18 cellular contexts compared by ENCODE assay signal in genomic region chr5:96843140-96843539, GRCh38. TPM values are rescaled to one million over a fixed set of nuclear protein-coding genes. Genes with fewer than 3 reads are reported as not detected.
A peak's percentile ranks its signal among the peaks of the same experiment; 100 is the strongest.
DNase-seq lines count a peak whose midpoint lies in the region; ATAC-seq and TF ChIP-seq lines count a peak whose summit lies in the region.
"Had no signal": no experiment of that assay in that cellular context is flagged by ENCODE, and none has a peak within 500 bp of the region (broad histone marks: within the 10 kb centered on the region; RNA-seq: fewer than 3 reads in every experiment).

No MANE protein-coding gene starts in this region.

- H2BK120ac ChIP-seq in trophoblast cell (ENCODE audit: insufficient read depth, low read length, poor library complexity), result no peak overlapping the region

- no peak overlapping the region for H3K4me3 ChIP-seq in SK-N-SH (ENCODE audit: low read depth in 2 of 2, low read length in 1 of 2)
- H3K4me3 ChIP-seq in parathyroid adenoma (ENCODE audit: low read depth, low read length), result no peak overlapping the region
- H3K4me3 ChIP-seq in trophoblast cell (ENCODE audit: low read depth, low read length), result no peak overlapping the region
- H3K4me3 ChIP-seq: BLaER1 treated with 17β-estradiol and CSF1 and Interleukin-3, amounts not matched to agents 10 nM and 100 nM; Peyer's patch had no signal

- no peak overlapping the region for H3K23ac ChIP-seq in trophoblast cell (ENCODE audit: low read length)

- H3K9me3 ChIP-seq in SK-N-SH (no peaks in the 10 kb centered on the region), KOPT-K1 (ENCODE audit: insufficient read depth, low read length, poor library complexity, severe bottlenecking) (no peaks in the 10 kb centered on the region), parathyroid adenoma (ENCODE audit: control insufficient read depth, low read length) (no peaks in the 10 kb centered on the region), trophoblast cell (ENCODE audit: insufficient read depth, low read depth, low read length) (no peaks in the 10 kb centered on the region)
- H3K9me3 ChIP-seq: Peyer's patch had no signal

- CTCF ChIA-PET in SK-N-SH (lab: Yijun Ruan, JAX), result interaction anchor here (1.0 kb wide), 1 partner anchor 26 kb away, joined by 3 read pairs; no protein-coding TSS in a partner anchor

- no peak overlapping the region for H3K4ac ChIP-seq in trophoblast cell (ENCODE audit: low read depth, low read length)

- H3K9me2 ChIP-seq in SK-N-SH, result no peaks in the 10 kb centered on the region

- no peak overlapping the region for H4K8ac ChIP-seq in trophoblast cell (ENCODE audit: low read depth, low read length)

- H3K36me3 ChIP-seq in SK-N-SH (replicated peaks in 1 of 2; ENCODE audit: control insufficient read depth in 1 of 2, insufficient read depth in 2 of 2, low read length in 1 of 2) (no peaks in the 10 kb centered on the region), KOPT-K1 (ENCODE audit: insufficient read depth, low read length) (no peaks in the 10 kb centered on the region), parathyroid adenoma (ENCODE audit: control insufficient read depth, insufficient read depth, low read length) (no peaks in the 10 kb centered on the region), trophoblast cell (ENCODE audit: control insufficient read depth in 1 of 2, insufficient read depth in 2 of 2, low read length in 2 of 2) (no peaks in the 10 kb centered on the region)
- H3K36me3 ChIP-seq: BLaER1 treated with 17β-estradiol and CSF1 and Interleukin-3, amounts not matched to agents 10 nM and 100 nM; Peyer's patch had no signal

- no peaks in the 10 kb centered on the region for H3K9me3 Mint-ChIP-seq in activated T-helper 17 cell treated with anti-CD3 and anti-CD28 coated beads, Interleukin-2, amount 50 U/mL, for 72 hours

- H2AFZ ChIP-seq in SK-N-SH (ENCODE audit: low read depth) (0 out of 2 replicates have a peak overlapping the region, but pooled peaks have one; percentile 5), parathyroid adenoma (peak overlapping the region; percentile 34), trophoblast cell (ENCODE audit: insufficient read depth, low read length, poor library complexity) (no peak overlapping the region)

- H3K27ac Mint-ChIP-seq in activated T-helper 17 cell treated with anti-CD3 and anti-CD28 coated beads, Interleukin-2, amount 50 U/mL, for 72 hours, result no peak overlapping the region
- H3K27ac Mint-ChIP-seq: CD8-positive, alpha-beta memory T cell; T-helper 17 cell had no signal

- no peak overlapping the region for H4K12ac ChIP-seq in trophoblast cell (ENCODE audit: low read depth, low read length)

- no peaks in the 10 kb centered on the region for H3K27me3 Mint-ChIP-seq in activated T-helper 17 cell treated with anti-CD3 and anti-CD28 coated beads, Interleukin-2, amount 50 U/mL, for 72 hours

- H4K20me1 ChIP-seq in SK-N-SH (ENCODE audit: insufficient read depth), result no peaks in the 10 kb centered on the region
- H4K20me1 ChIP-seq: BLaER1 treated with 17β-estradiol and CSF1 and Interleukin-3, amounts not matched to agents 10 nM and 100 nM had no signal

- peaks cover 3% of the 10 kb centered on the region for H3F3A ChIP-seq in SK-N-SH (replicated peaks; ENCODE audit: insufficient read depth)

- 94% methylated on average over 3 of the region's 3 CpGs for WGBS in SK-N-SH (ENCODE audit: low lambda C conversion rate)
- no CpG with 5 or more reads among the region's 3 CpGs for WGBS in trophoblast cell (ENCODE audit: extremely low coverage, insufficient coverage, insufficient read length)

- no peaks in the 10 kb centered on the region for H3K79me1 ChIP-seq in trophoblast cell (ENCODE audit: low read length)

- H4K91ac ChIP-seq in trophoblast cell (ENCODE audit: low read depth, low read length), result no peak overlapping the region

- no peak overlapping the region for H3K14ac ChIP-seq in trophoblast cell (ENCODE audit: low read length)

- no peaks in the 10 kb centered on the region; a peak in 1 of 4 replicates for H3K4me1 ChIP-seq in SK-N-SH (ENCODE audit: control insufficient read depth in 1 of 2, insufficient read depth in 2 of 2, low read depth in 1 of 2, low read length in 1 of 2)
- no peaks in the 10 kb centered on the region for H3K4me1 ChIP-seq in parathyroid adenoma
- peaks cover 8% of the 10 kb centered on the region in 2 experiments for H3K4me1 ChIP-seq in trophoblast cell (ENCODE audit: control insufficient read depth in 1 of 2, insufficient read depth in 2 of 2, low read length in 2 of 2)

- H3K79me2 ChIP-seq in SK-N-SH (ENCODE audit: insufficient read depth), result no peaks in the 10 kb centered on the region
- H3K79me2 ChIP-seq in parathyroid adenoma, result no peaks in the 10 kb centered on the region
- no peaks in the 10 kb centered on the region for H3K79me2 ChIP-seq in trophoblast cell (ENCODE audit: control insufficient read depth, insufficient read depth, low read length, poor library complexity)

- DNase-seq in SK-N-SH (no peak), MV-4-11 (lab: John Stamatoyannopoulos, UW) (no peak), trophoblast cell (no peak), putamen (ENCODE audit: low spot score) (no peak)
- DNase-seq: CD8-positive, alpha-beta memory T cell; GOT3; NCI-H1092; NCI-H2227 treated with DMSO at 0.1 percent for 48 hours; NCI-H524; Peyer's patch; SHP77 treated with DMSO at 0.1 percent for 48 hours; T-helper 17 cell had no signal

- H3K4me2 ChIP-seq in SK-N-SH (no peak overlapping the region), parathyroid adenoma (ENCODE audit: low read length) (no peak overlapping the region), trophoblast cell (ENCODE audit: low read length) (no peak overlapping the region)

- TF ChIP-seq EP300 in SK-N-SH (IDR thresholded peaks at IDR 0.05; ENCODE audit: borderline replicate concordance in 1 of 2, low read depth in 1 of 2, low read length in 1 of 2), result no peak

- POLR2A ChIA-PET in SK-N-SH (lab: Yijun Ruan, JAX), result no interaction called here

- ATAC-seq in SK-N-SH treated with all-trans-retinoic acid at 6 μM for 48 hours, result no peak
- peak; percentile 32 for ATAC-seq in activated T-helper 17 cell treated with anti-CD3 and anti-CD28 coated beads, Interleukin-2, amount 50 U/mL, for 72 hours (replicated peaks)
- ATAC-seq: T-helper 17 cell had no signal

- no peak overlapping the region for H3K9ac ChIP-seq in SK-N-SH
- no peak overlapping the region for H3K9ac ChIP-seq in parathyroid adenoma
- no peak overlapping the region for H3K9ac ChIP-seq in trophoblast cell (ENCODE audit: low read length)
- H3K9ac ChIP-seq: BLaER1 treated with 17β-estradiol and CSF1 and Interleukin-3, amounts not matched to agents 10 nM and 100 nM had no signal

- no peak for TF ChIP-seq CTCF in SK-N-SH (IDR thresholded peaks at IDR 0.05)
- no peak for TF ChIP-seq CTCF in parathyroid adenoma (IDR thresholded peaks at IDR 0.05)

- H2BK5ac ChIP-seq in trophoblast cell (ENCODE audit: low read depth, low read length, poor library complexity), result no peak overlapping the region

- H2AK5ac ChIP-seq in trophoblast cell (ENCODE audit: low read length), result no peak overlapping the region

- no peak for TF ChIP-seq RAD21 in SK-N-SH (IDR thresholded peaks at IDR 0.05; ENCODE audit: low read length)

- H3K36me3 Mint-ChIP-seq in activated T-helper 17 cell treated with anti-CD3 and anti-CD28 coated beads, Interleukin-2, amount 50 U/mL, for 72 hours (ENCODE audit: low read depth), result no peaks in the 10 kb centered on the region
- H3K36me3 Mint-ChIP-seq: CD8-positive, alpha-beta memory T cell had no signal

- no peak overlapping the region for H2BK12ac ChIP-seq in trophoblast cell (ENCODE audit: low read length)

- H3K4me1 Mint-ChIP-seq in activated T-helper 17 cell treated with anti-CD3 and anti-CD28 coated beads, Interleukin-2, amount 50 U/mL, for 72 hours, result no peaks in the 10 kb centered on the region

- H3K27me3 ChIP-seq in SK-N-SH (ENCODE audit: insufficient read depth), result no peaks in the 10 kb centered on the region
- H3K27me3 ChIP-seq in parathyroid adenoma (ENCODE audit: control insufficient read depth, insufficient read depth, low read length), result no peaks in the 10 kb centered on the region
- no peaks in the 10 kb centered on the region for H3K27me3 ChIP-seq in trophoblast cell (ENCODE audit: insufficient read depth, low read length)
- H3K27me3 ChIP-seq: BLaER1 treated with 17β-estradiol and CSF1 and Interleukin-3, amounts not matched to agents 10 nM and 100 nM; Peyer's patch had no signal

- no peak overlapping the region for H3K27ac ChIP-seq in SK-N-SH (ENCODE audit: low read depth in 2 of 2, low read length in 1 of 2)
- H3K27ac ChIP-seq in KOPT-K1 (ENCODE audit: low read depth, low read length, poor library complexity, severe bottlenecking), result peak overlapping the region; percentile 37
- H3K27ac ChIP-seq in parathyroid adenoma, result no peak overlapping the region
- H3K27ac ChIP-seq in trophoblast cell (ENCODE audit: low read depth, low read length), result no peak overlapping the region
- H3K27ac ChIP-seq: 22Rv1, Peyer's patch had no signal

- no peak overlapping the region for H3K18ac ChIP-seq in trophoblast cell (ENCODE audit: low read length)

- H3K4me3 Mint-ChIP-seq in activated T-helper 17 cell treated with anti-CD3 and anti-CD28 coated beads, Interleukin-2, amount 50 U/mL, for 72 hours, result peak overlapping the region; percentile 4
- H3K4me3 Mint-ChIP-seq: CD8-positive, alpha-beta memory T cell; T-helper 17 cell had no signal

TF ChIP-seq in SK-N-SH, 30 proteins besides CTCF, POLR2A, EP300 and RAD21 (continues in another document):
- TF ChIP-seq FOSL2 (IDR thresholded peaks at IDR 0.05; ENCODE audit: borderline replicate concordance, low read depth) (no peak), TAF1 (IDR thresholded peaks at IDR 0.05; ENCODE audit: borderline replicate concordance, low read depth, low read length) (no peak), TCF12 (IDR thresholded peaks at IDR 0.05) (no peak), ELF1 (IDR thresholded peaks at IDR 0.05) (no peak)

TF ChIP-seq in SK-N-SH treated with all-trans-retinoic acid at 6 μM for 48 hours, 23 proteins besides CTCF, POLR2A, EP300 and RAD21 (continues in another document):
- TF ChIP-seq ZFP3 (CRISPR knock-in tag; IDR thresholded peaks at IDR 0.05) (no peak), ZNF70 (CRISPR knock-in tag; IDR thresholded peaks at IDR 0.05) (no peak)

RNA-seq across cellular contexts. Expression of gene ERAP2, which starts 33.2 kb away (rescaled TPM):
- 13.2 and 14.3 TPM in 2 replicates for polyA plus RNA-seq in SK-N-SH (2012; rRNA removed)
- polyA plus RNA-seq in SK-N-SH (2012; cell fraction: cytosol; rRNA removed), result 14.4 and 15.5 TPM in 2 replicates
- polyA plus RNA-seq in SK-N-SH (2012; cell fraction: nucleus; rRNA removed), result 6.2 and 10.5 TPM in 2 replicates
- total RNA-seq in activated T-helper 17 cell treated with anti-CD3 and anti-CD28 coated beads, Interleukin-2, amount 50 U/mL, for 72 hours, result 10 to 100 TPM; 37.2 to 74.0 TPM
- 0.01 and 0.04 TPM in 2 replicates for polyA plus RNA-seq in trophoblast cell (2013)

RNA-seq across cellular contexts. Expression of gene ERAP1, which starts 35.4 kb away (rescaled TPM):
- polyA plus RNA-seq in SK-N-SH (2012; rRNA removed), result 18.6 and 20.9 TPM in 2 replicates
- 15.1 and 17.1 TPM in 2 replicates for polyA plus RNA-seq in SK-N-SH (2012; cell fraction: cytosol; rRNA removed)
- 25.4 and 34.0 TPM in 2 replicates for polyA plus RNA-seq in SK-N-SH (2012; cell fraction: nucleus; rRNA removed)
- 100 to 1,000 TPM in 1 of 2 donors, 10 to 100 TPM in 1; 65.5 to 104 TPM for total RNA-seq in activated T-helper 17 cell treated with anti-CD3 and anti-CD28 coated beads, Interleukin-2, amount 50 U/mL, for 72 hours
- polyA plus RNA-seq in trophoblast cell (2013), result 12.3 and 12.4 TPM in 2 replicates
